1 cellular context compared by ENCODE assay signal in genomic region chr14:77319416-77319815, GRCh38.
TF ChIP-seq lines count a peak whose summit lies in the region.

No MANE protein-coding gene starts in this region.

TF ChIP-seq in K562, 482 proteins besides CTCF, POLR2A, EP300 and RAD21:
- TF ChIP-seq CSDE1 (IDR thresholded peaks at IDR 0.05) (no peak), HEY1 (CRISPR knock-in tag; IDR thresholded peaks at IDR 0.05; ENCODE audit: borderline replicate concordance) (no peak), RNF2 (IDR thresholded peaks at IDR 0.05) (no peak)
